21 cellular contexts compared by ENCODE assay signal in the genomic region with DNA sequence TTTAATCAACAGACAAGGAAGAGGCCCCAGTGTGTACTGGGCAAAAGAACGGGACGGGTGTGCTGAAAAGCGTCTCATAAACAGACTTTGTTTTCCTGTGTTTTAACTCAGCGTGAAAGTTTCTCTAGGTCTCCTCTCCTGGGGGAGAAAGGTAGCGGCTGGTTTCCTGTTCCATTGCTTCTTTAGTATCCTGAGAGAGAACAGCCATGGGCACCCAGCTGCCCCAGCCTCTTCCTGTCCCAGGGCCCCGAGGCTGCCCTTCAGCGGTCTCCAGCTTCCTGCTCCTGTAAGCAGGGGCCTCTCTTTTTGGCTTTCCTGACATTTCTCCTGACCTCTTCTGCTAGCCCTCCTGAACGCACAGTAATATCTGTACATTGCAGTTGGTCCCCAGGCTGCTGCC. TPM values are rescaled to one million over a fixed set of nuclear protein-coding genes. Genes with fewer than 3 reads are reported as not detected.
DNase-seq lines count a peak whose midpoint lies in the region; ATAC-seq and TF ChIP-seq lines count a peak whose summit lies in the region.
"Had no signal": no experiment of that assay in that cellular context is flagged by ENCODE, and none has a peak within 500 bp of the region (broad histone marks: within the 10 kb centered on the region; RNA-seq: fewer than 3 reads in every experiment).

No MANE protein-coding gene starts in this region.

- H3K9ac ChIP-seq in DND-41 (ENCODE audit: low read depth, low read length), result peak overlapping the region; percentile 24
- H3K9ac ChIP-seq in smooth muscle cell (ENCODE audit: low read depth), result no peak overlapping the region

- peaks cover 0 to 6% of the 10 kb centered on the region in 2 donors for H3K9me3 Mint-ChIP-seq in stimulated activated naive CD8-positive, alpha-beta T cell treated with anti-CD3 and anti-CD28 coated beads, Interleukin-15, amount 100 ng/mL, for 72 hours
- H3K9me3 Mint-ChIP-seq: CD4-positive, alpha-beta T cell had no signal

- intact Hi-C loops in left ventricle myocardium superior (cut with micrococcal nuclease) (no loop called here), right cardiac atrium (cut with DNase I) (loop anchor here in 1 of 4 donors (10.0 kb wide), 1 partner anchor 312 kb away; no protein-coding TSS in a partner anchor), sciatic nerve (cut with DNase I) (no loop called here)

- H3K27ac ChIP-seq in right cardiac atrium (ENCODE audit: low read length), result no peak overlapping the region
- peak overlapping the region; percentile 83 for H3K27ac ChIP-seq in DND-41 (ENCODE audit: low read length)
- H3K27ac ChIP-seq in smooth muscle cell (ENCODE audit: low read depth), result no peak overlapping the region

- no peak overlapping the region for H3K4me3 Mint-ChIP-seq in stimulated activated naive CD8-positive, alpha-beta T cell treated with anti-CD3 and anti-CD28 coated beads, Interleukin-15, amount 100 ng/mL, for 72 hours
- H3K4me3 Mint-ChIP-seq: CD4-positive, alpha-beta T cell; CD8-positive, alpha-beta memory T cell had no signal

- no peak overlapping the region for H3K4me3 ChIP-seq in right cardiac atrium (ENCODE audit: low read length)
- no peak overlapping the region for H3K4me3 ChIP-seq in DND-41 (ENCODE audit: low read depth in 1 of 2, low read length in 2 of 2)
- H3K4me3 ChIP-seq in H7 (ENCODE audit: insufficient read depth, low read depth, low read length), result no peak overlapping the region
- H3K4me3 ChIP-seq in smooth muscle cell, result no peak overlapping the region

- peaks cover 39% of the 10 kb centered on the region for H3K27me3 Mint-ChIP-seq in stimulated activated naive CD8-positive, alpha-beta T cell treated with anti-CD3 and anti-CD28 coated beads, Interleukin-15, amount 100 ng/mL, for 72 hours

- no peak overlapping the region for H3K27ac Mint-ChIP-seq in stimulated activated naive CD8-positive, alpha-beta T cell treated with anti-CD3 and anti-CD28 coated beads, Interleukin-15, amount 100 ng/mL, for 72 hours
- H3K27ac Mint-ChIP-seq: CD4-positive, alpha-beta T cell; CD8-positive, alpha-beta memory T cell had no signal

- no peak for DNase-seq in left ventricle myocardium superior
- no peak for DNase-seq in right cardiac atrium
- DNase-seq in DND-41, result peak; percentile 60
- peak; percentile 48 for DNase-seq in UCSD-AML1 (lab: John Stamatoyannopoulos, UW; ENCODE audit: unreplicated experiment)
- peak; percentile 17 for DNase-seq in sciatic nerve (ENCODE audit: low spot score)
- DNase-seq in H7, result no peak
- DNase-seq in stimulated activated naive CD8-positive, alpha-beta T cell treated with anti-CD3 and anti-CD28 coated beads, Interleukin-15, amount 100 ng/mL, for 72 hours, result no peak
- DNase-seq in smooth muscle cell (lab: John Stamatoyannopoulos, UW; ENCODE audit: unreplicated experiment), result no peak
- DNase-seq: CD4-positive, alpha-beta T cell; CD8-positive, alpha-beta memory T cell; DMS 273 treated with DMSO at 0.1 percent for 48 hours; DMS79; GF-D8; GOT3 had no signal

- H4K20me1 ChIP-seq in DND-41 (ENCODE audit: insufficient read depth, low read length), result no peaks in the 10 kb centered on the region
- no peaks in the 10 kb centered on the region for H4K20me1 ChIP-seq in smooth muscle cell (ENCODE audit: low read depth)

- no peak for TF ChIP-seq CTCF in DND-41 (IDR thresholded peaks at IDR 0.05; ENCODE audit: borderline replicate concordance, extremely low read depth, low read length, poor library complexity, severe bottlenecking)
- TF ChIP-seq CTCF in smooth muscle cell (IDR thresholded peaks at IDR 0.05; ENCODE audit: borderline replicate concordance, insufficient read depth, poor library complexity, severe bottlenecking), result no peak

- no peaks in the 10 kb centered on the region for H3K9me3 ChIP-seq in right cardiac atrium (ENCODE audit: control insufficient read depth, low read length)
- H3K9me3 ChIP-seq in DND-41 (ENCODE audit: insufficient read depth, low read length, severe bottlenecking), result no peaks in the 10 kb centered on the region
- H3K9me3 ChIP-seq in smooth muscle cell (replicated peaks; ENCODE audit: low read depth), result no peaks in the 10 kb centered on the region

- H3K4me1 ChIP-seq in right cardiac atrium (ENCODE audit: control insufficient read depth, insufficient read depth, low read length) (no peaks in the 10 kb centered on the region), DND-41 (ENCODE audit: insufficient read depth, low read length) (peaks cover 63% of the 10 kb centered on the region), smooth muscle cell (ENCODE audit: low read depth) (no peaks in the 10 kb centered on the region)

- no peaks in the 10 kb centered on the region for H3K27me3 ChIP-seq in right cardiac atrium (ENCODE audit: control insufficient read depth, insufficient read depth)
- no peaks in the 10 kb centered on the region for H3K27me3 ChIP-seq in DND-41 (ENCODE audit: insufficient read depth, low read length, poor library complexity)
- H3K27me3 ChIP-seq in H7 (ENCODE audit: control insufficient read depth, insufficient read depth, low read length), result peaks cover 23% of the 10 kb centered on the region; the same call in 1 of the 2 replicates
- H3K27me3 ChIP-seq in smooth muscle cell (ENCODE audit: low read depth), result peaks cover 37% of the 10 kb centered on the region

- ATAC-seq in left ventricle myocardium superior (peak; percentile 16), right cardiac atrium (no peak), DND-41 (ENCODE audit: insufficient read depth, low read depth) (peak; percentile 51), sciatic nerve (no peak)
- ATAC-seq in stimulated activated naive CD8-positive, alpha-beta T cell treated with anti-CD3 and anti-CD28 coated beads, Interleukin-15, amount 100 ng/mL, for 72 hours, result no peak
- ATAC-seq: HCT116 had no signal

- no peaks in the 10 kb centered on the region for H3F3A ChIP-seq in smooth muscle cell (ENCODE audit: low read depth)

- H3K36me3 ChIP-seq in DND-41 (ENCODE audit: insufficient read depth, low read length) (no peaks in the 10 kb centered on the region), H7 (replicated peaks; ENCODE audit: control insufficient read depth, insufficient read depth, low read length) (no peaks in the 10 kb centered on the region), smooth muscle cell (ENCODE audit: low read depth) (no peaks in the 10 kb centered on the region)

- H3K4me1 Mint-ChIP-seq in stimulated activated naive CD8-positive, alpha-beta T cell treated with anti-CD3 and anti-CD28 coated beads, Interleukin-15, amount 100 ng/mL, for 72 hours, result no peaks in the 10 kb centered on the region
- H3K4me1 Mint-ChIP-seq: CD8-positive, alpha-beta memory T cell had no signal

- WGBS in right cardiac atrium, result 55% methylated on average over 8 of the region's 8 CpGs
- 86% methylated on average over 8 of the region's 8 CpGs for WGBS in smooth muscle cell (ENCODE audit: low lambda C conversion rate)

- H3K79me2 ChIP-seq in DND-41 (ENCODE audit: insufficient read depth, low read length) (no peaks in the 10 kb centered on the region), smooth muscle cell (ENCODE audit: low read depth) (no peaks in the 10 kb centered on the region)

- H2AFZ ChIP-seq in DND-41 (ENCODE audit: low read depth, low read length) (peak overlapping the region; percentile 58), smooth muscle cell (ENCODE audit: low read depth) (no peak overlapping the region)

- no peak overlapping the region for H3K4me2 ChIP-seq in DND-41 (ENCODE audit: insufficient read depth, low read length)
- H3K4me2 ChIP-seq in smooth muscle cell, result no peak overlapping the region

RNA-seq across cellular contexts. Expression of a gene that starts 2.4 kb away (rescaled TPM):
- total RNA-seq in left ventricle myocardium superior, result not detected
- not detected for total RNA-seq in right cardiac atrium
- polyA plus RNA-seq in right cardiac atrium, result not detected
- total RNA-seq in sciatic nerve, result not detected
- total RNA-seq in H7 (2014; rRNA removed; shearing (Covaris generic)), result not detected in 2 replicates
- total RNA-seq in smooth muscle cell, result 0.09 TPM in 1 of 2 replicates, not detected in the other
- polyA plus RNA-seq in smooth muscle cell, result not detected in 2 replicates
- total RNA-seq: A172; A673; CD4-positive, alpha-beta T cell; CD8-positive, alpha-beta memory T cell; Daoy; G401 had no signal
- polyA plus RNA-seq: BJ; CD14-positive monocyte; CD8-positive, alpha-beta memory T cell had no signal

RNA-seq across cellular contexts. Expression of a gene that starts 16.8 kb away (rescaled TPM):
- total RNA-seq in left ventricle myocardium superior, result 13.1 TPM
- 10 to 100 TPM; 15.4 to 48.1 (median 18.5) TPM for total RNA-seq in right cardiac atrium
- polyA plus RNA-seq in right cardiac atrium, result 17.5 TPM
- 25.3 TPM for total RNA-seq in sciatic nerve
- total RNA-seq in H7 (2014; rRNA removed; shearing (Covaris generic)), result 1.2 and 1.5 TPM in 2 replicates
- 8.4 and 9.9 TPM in 2 replicates for total RNA-seq in smooth muscle cell
- 10.0 and 10.5 TPM in 2 replicates for polyA plus RNA-seq in smooth muscle cell
- total RNA-seq: A673, G401 had no signal
- polyA plus RNA-seq: CD8-positive, alpha-beta memory T cell had no signal

RNA-seq across cellular contexts. Expression of a gene that starts 53.4 kb away (rescaled TPM):
- 41.0 TPM for total RNA-seq in left ventricle myocardium superior
- total RNA-seq in right cardiac atrium, result 10 to 100 TPM; 25.6 to 51.6 (median 41.7) TPM
- 14.1 TPM for polyA plus RNA-seq in right cardiac atrium
- total RNA-seq in sciatic nerve, result 81.0 TPM
- under 0.01 TPM in 1 of 2 replicates, not detected in the other for total RNA-seq in H7 (2014; rRNA removed; shearing (Covaris generic))
- total RNA-seq in smooth muscle cell, result not detected in 2 replicates
- not detected in 2 replicates for polyA plus RNA-seq in smooth muscle cell
- total RNA-seq: A172, G401 had no signal
- polyA plus RNA-seq: BJ had no signal

Comparison
In these comparisons a context has a peak if more than half of its experiments do, and no peak if none do; other contexts are left out.
1. ATAC-seq: peak in left ventricle myocardium superior (single experiment) and DND-41 (single experiment); none in right cardiac atrium (0 of 2), sciatic nerve (single experiment) and stimulated activated naive CD8-positive, alpha-beta T cell treated with anti-CD3 and anti-CD28 coated beads, Interleukin-15, amount 100 ng/mL, for 72 hours (single experiment).
2. DNase-seq: peak in DND-41 (single experiment), UCSD-AML1 (single experiment) and sciatic nerve (single experiment); none in left ventricle myocardium superior (single experiment), right cardiac atrium (0 of 3), H7 (single experiment), stimulated activated naive CD8-positive, alpha-beta T cell treated with anti-CD3 and anti-CD28 coated beads, Interleukin-15, amount 100 ng/mL, for 72 hours (0 of 2) and smooth muscle cell (single experiment).
3. RNA of a gene that starts 53.4 kb away (total RNA-seq): 81.0 TPM in sciatic nerve (single experiment), 25.6 to 51.6 TPM in right cardiac atrium and 41.0 TPM in left ventricle myocardium superior (single experiment); under 0.01 TPM in H7 and not detected in smooth muscle cell; every median in the first group is over 10 times any median in the second.